8 cellular contexts compared by ENCODE assay signal in the genomic region with DNA sequence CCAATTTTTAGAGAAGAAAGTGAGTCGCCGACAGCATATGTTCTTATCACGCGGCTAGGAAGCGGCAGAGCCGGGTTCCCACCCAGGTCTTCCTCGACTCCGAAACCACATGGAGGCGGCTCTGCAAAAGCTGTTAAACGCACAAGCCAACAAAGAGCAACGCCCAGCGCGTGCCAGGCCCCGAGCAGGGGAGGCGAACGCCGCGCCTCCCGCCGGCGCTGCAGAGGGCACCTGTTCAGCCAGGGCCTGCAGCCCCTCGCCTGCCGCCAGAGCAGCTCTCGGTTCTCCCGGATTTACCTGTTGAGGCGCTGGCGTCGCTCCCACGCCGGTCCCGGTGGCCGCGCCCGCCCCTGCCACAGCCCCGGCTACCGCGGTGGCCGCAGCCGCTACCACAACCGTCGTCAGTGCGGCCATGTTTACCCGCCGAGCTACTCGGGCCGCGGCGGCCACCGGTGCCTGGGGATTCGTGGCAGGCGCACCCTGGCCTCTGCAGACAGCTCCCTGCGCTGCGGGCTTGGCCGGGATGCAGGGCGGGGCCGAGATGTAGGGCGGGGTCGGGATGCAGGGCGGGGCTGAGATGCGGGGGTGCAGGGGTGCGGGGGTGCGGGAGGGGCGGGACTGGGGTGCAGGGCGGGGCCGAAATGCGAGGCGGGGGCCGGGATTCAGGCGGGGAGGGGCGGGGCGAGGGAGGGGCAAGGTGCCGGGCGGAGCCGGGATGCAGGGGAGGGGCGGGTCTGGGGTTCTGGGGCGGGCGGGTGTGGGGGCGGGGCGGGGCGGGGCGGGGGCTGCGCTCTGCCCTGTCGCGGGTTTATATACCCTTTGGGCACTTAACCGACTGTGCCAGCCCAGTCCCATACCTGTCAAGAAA. TPM values are rescaled to one million over a fixed set of nuclear protein-coding genes. Genes with fewer than 3 reads are reported as not detected.
A peak's percentile ranks its signal among the peaks of the same experiment; 100 is the strongest.
DNase-seq lines count a peak whose midpoint lies in the region; ATAC-seq, FAIRE-seq and TF ChIP-seq lines count a peak whose summit lies in the region.

A gene with protein sequence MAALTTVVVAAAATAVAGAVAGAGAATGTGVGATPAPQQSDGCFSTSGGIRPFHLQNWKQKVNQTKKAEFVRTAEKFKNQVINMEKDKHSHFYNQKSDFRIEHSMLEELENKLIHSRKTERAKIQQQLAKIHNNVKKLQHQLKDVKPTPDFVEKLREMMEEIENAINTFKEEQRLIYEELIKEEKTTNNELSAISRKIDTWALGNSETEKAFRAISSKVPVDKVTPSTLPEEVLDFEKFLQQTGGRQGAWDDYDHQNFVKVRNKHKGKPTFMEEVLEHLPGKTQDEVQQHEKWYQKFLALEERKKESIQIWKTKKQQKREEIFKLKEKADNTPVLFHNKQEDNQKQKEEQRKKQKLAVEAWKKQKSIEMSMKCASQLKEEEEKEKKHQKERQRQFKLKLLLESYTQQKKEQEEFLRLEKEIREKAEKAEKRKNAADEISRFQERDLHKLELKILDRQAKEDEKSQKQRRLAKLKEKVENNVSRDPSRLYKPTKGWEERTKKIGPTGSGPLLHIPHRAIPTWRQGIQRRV (minus strand): TSS at position 525 of the 868 bp plus-strand sequence. CDS start 111 bp downstream, at position 414.

- 0 to 1% methylated on average over 57 to 81 of the region's 85 CpGs for WGBS in heart right ventricle, 2 donors
- 0% methylated on average over 5 to 31 of the region's 85 CpGs for WGBS in upper lobe of left lung, 2 donors

- intact Hi-C loops in heart right ventricle (cut with DNase I) (no loop called here), posterior vena cava (cut with DNase I) (no loop called here)

- H3K4me3 ChIP-seq in LNCaP clone FGC (ENCODE audit: low read depth, low read length) = peak within 1 kb of the TSS; percentile 87
- peak within 1 kb of the TSS; percentile 84 to 98 (median 94) for H3K4me3 ChIP-seq in heart right ventricle
- peak within 1 kb of the TSS; percentile 74 to 94 (median 88) for H3K4me3 ChIP-seq in upper lobe of left lung

- peak; percentile 89 for TF ChIP-seq POLR2A in H54 (IDR thresholded peaks at IDR 0.05; ENCODE audit: low read depth, low read length)
- peak in 2 of 4 donors; percentile 26 to 84 for TF ChIP-seq POLR2A in upper lobe of left lung (IDR thresholded peaks at IDR 0.05)

- H3K9me3 ChIP-seq in heart right ventricle = peaks cover 0 to 17% (median 3%) of the 10 kb centered on the region in 11 donors
- no peaks in the 10 kb centered on the region for H3K9me3 ChIP-seq in upper lobe of left lung

- FAIRE-seq in H54 (lab: Jason Lieb, UNC) = no peak

- H3K27me3 ChIP-seq in heart right ventricle = no peaks in the 10 kb centered on the region
- H3K27me3 ChIP-seq in upper lobe of left lung = no peaks in the 10 kb centered on the region

- POLR2A ChIA-PET in activated naive CD8-positive, alpha-beta T cell treated with anti-CD3 and anti-CD28 coated beads, Interleukin-2, amount 10 ng/mL, durations not matched to agents 7 days and 5 days (lab: Charles Lee) = interaction anchor here (0.7 to 1.1 kb wide), 2 partner anchors 35 to 229 kb away, joined by 3 to 4 read pairs; no protein-coding TSS in a partner anchor

- H3K36me3 Mint-ChIP-seq in activated naive CD8-positive, alpha-beta T cell treated with anti-CD3 and anti-CD28 coated beads, Interleukin-2, amount 10 ng/mL, durations not matched to agents 7 days and 5 days = peaks cover 4% of the 10 kb centered on the region

- TF ChIP-seq EP300 in upper lobe of left lung (IDR thresholded peaks at IDR 0.05) = no peak

- TF ChIP-seq CTCF in LNCaP clone FGC (IDR thresholded peaks at IDR 0.05; ENCODE audit: control insufficient read depth, extremely low read depth, insufficient read depth) = no peak
- no peak for TF ChIP-seq CTCF in heart right ventricle (IDR thresholded peaks at IDR 0.05)
- peak in 1 of 6 experiments; percentile 36 for TF ChIP-seq CTCF in upper lobe of left lung (IDR thresholded peaks at IDR 0.05)

- peak within 1 kb of the TSS in 9 of 10 donors; percentile 8 to 86 (median 71) for H3K27ac ChIP-seq in heart right ventricle
- peak within 1 kb of the TSS; percentile 69 to 84 (median 73) for H3K27ac ChIP-seq in upper lobe of left lung

- H3K36me3 ChIP-seq in heart right ventricle = no peaks in the 10 kb centered on the region
- H3K36me3 ChIP-seq in upper lobe of left lung = no peaks in the 10 kb centered on the region

- H3K4me3 Mint-ChIP-seq in activated naive CD8-positive, alpha-beta T cell treated with anti-CD3 and anti-CD28 coated beads, Interleukin-2, amount 10 ng/mL, durations not matched to agents 7 days and 5 days = peak within 1 kb of the TSS; percentile 84

- H3K4me1 ChIP-seq in heart right ventricle (peaks cover 0 to 18% (median 8%) of the 10 kb centered on the region in 9 donors), upper lobe of left lung (peaks cover 0 to 9% (median 7%) of the 10 kb centered on the region in 4 donors)

- H3K27ac Mint-ChIP-seq in activated naive CD8-positive, alpha-beta T cell treated with anti-CD3 and anti-CD28 coated beads, Interleukin-2, amount 10 ng/mL, durations not matched to agents 7 days and 5 days = no peak within 1 kb of the TSS

- DNase-seq in GM03348 (ENCODE audit: low spot score) = peak; percentile 98
- peak; percentile 77 for DNase-seq in H54 (ENCODE audit: insufficient read length, low spot score)
- DNase-seq in LNCaP clone FGC (ENCODE audit: low read depth) = peak; percentile 40
- peak; percentile 41 for DNase-seq in SKM-1 treated with dmso at 0.1 percent for 144 hours (lab: John Stamatoyannopoulos, UW; ENCODE audit: unreplicated experiment)
- peak; percentile 74 for DNase-seq in activated naive CD8-positive, alpha-beta T cell treated with anti-CD3 and anti-CD28 coated beads, Interleukin-2, amount 10 ng/mL, durations not matched to agents 7 days and 5 days
- peak; percentile 82 to 89 for DNase-seq in heart right ventricle
- peak; percentile 92 for DNase-seq in posterior vena cava (ENCODE audit: low spot score)
- peak; percentile 91 to 95 for DNase-seq in upper lobe of left lung

- H3K9me3 Mint-ChIP-seq in activated naive CD8-positive, alpha-beta T cell treated with anti-CD3 and anti-CD28 coated beads, Interleukin-2, amount 10 ng/mL, durations not matched to agents 7 days and 5 days = peaks cover 3% of the 10 kb centered on the region

- H3K27me3 Mint-ChIP-seq in activated naive CD8-positive, alpha-beta T cell treated with anti-CD3 and anti-CD28 coated beads, Interleukin-2, amount 10 ng/mL, durations not matched to agents 7 days and 5 days = peaks cover 38% of the 10 kb centered on the region

- H3K4me1 Mint-ChIP-seq in activated naive CD8-positive, alpha-beta T cell treated with anti-CD3 and anti-CD28 coated beads, Interleukin-2, amount 10 ng/mL, durations not matched to agents 7 days and 5 days = peaks cover 4% of the 10 kb centered on the region

- ATAC-seq in activated naive CD8-positive, alpha-beta T cell treated with anti-CD3 and anti-CD28 coated beads, Interleukin-2, amount 10 ng/mL, durations not matched to agents 7 days and 5 days (ENCODE audit: low read depth) = peak; percentile 85
- ATAC-seq in heart right ventricle (peak; percentile 88 to 95 (median 90)), upper lobe of left lung (ENCODE audit: low FRiP score in 2 of 2) (peak; percentile 93 to 95)

RNA-seq across cellular contexts. Expression of the gene that starts here (rescaled TPM):
- 1 to 10 TPM; 2.2 to 2.4 TPM for total RNA-seq in activated naive CD8-positive, alpha-beta T cell treated with anti-CD3 and anti-CD28 coated beads, Interleukin-2, amount 10 ng/mL, durations not matched to agents 7 days and 5 days
- total RNA-seq in heart right ventricle (1 to 10 TPM; 3.3 to 7.5 (median 4.8) TPM), posterior vena cava (1 to 10 TPM; 5.8 to 6.4 TPM), upper lobe of left lung (10 to 100 TPM in 2 of 6 donors, 1 to 10 TPM in 4; 1.8 to 32.7 (median 8.0) TPM)
- polyA plus RNA-seq in heart right ventricle = 10 to 100 TPM in 1 of 2 donors, 1 to 10 TPM in 1; 3.0 to 10.8 TPM

Comparison
In these comparisons a context has a peak if more than half of its experiments do, and no peak if none do; other contexts are left out.
1. Peak in every context shown above with its lines: DNase-seq, ATAC-seq, H3K4me3 ChIP-seq and H3K27ac ChIP-seq.
2. DNase-seq: peak in every context shown above with its lines; median percentile 98 in GM03348; 93 in upper lobe of left lung; 92 in posterior vena cava; 86 in heart right ventricle; 77 in H54; 74 in activated naive CD8-positive, alpha-beta T cell treated with anti-CD3 and anti-CD28 coated beads, Interleukin-2, amount 10 ng/mL, durations not matched to agents 7 days and 5 days; 41 in SKM-1 treated with dmso at 0.1 percent for 144 hours; 40 in LNCaP clone FGC.